8 cellular contexts compared by ENCODE assay signal in genomic region chr2:72915907-72916742, GRCh38. TPM values are rescaled to one million over a fixed set of nuclear protein-coding genes. Genes with fewer than 3 reads are reported as not detected.
A peak's percentile ranks its signal among the peaks of the same experiment; 100 is the strongest.
DNase-seq lines count a peak whose midpoint lies in the region; ATAC-seq and TF ChIP-seq lines count a peak whose summit lies in the region.

No MANE protein-coding gene starts in this region.

- TF ChIP-seq CTCF in CD14-positive monocyte (IDR thresholded peaks at IDR 0.05) (no peak), brain (conservative IDR thresholded peaks at IDR 0.05) (no peak)

- H3K9me3 Mint-ChIP-seq in CD14-positive monocyte (peaks cover 0 to 39% (median 14%) of the 10 kb centered on the region in 7 donors), brain (peaks cover 0 to 7% (median 0%) of the 10 kb centered on the region in 5 experiments)
- no peaks in the 10 kb centered on the region for H3K9me3 Mint-ChIP-seq in stimulated activated memory B cell treated with anti-CD40 and anti-IgM and Interleukin-4, amounts not matched to agents 10 μg/mL and 1 μg/mL and 100 μg/mL, for 72 hours

- no peak for DNase-seq in CD14-positive monocyte (ENCODE audit: low spot score)
- DNase-seq in NCI-H774 (lab: John Stamatoyannopoulos, UW) = peak; percentile 45
- peak; percentile 86 for DNase-seq in left kidney (ENCODE audit: low read depth, low spot score)
- no peak for DNase-seq in SKM-1 (lab: John Stamatoyannopoulos, UW; ENCODE audit: unreplicated experiment)

- peaks cover 3% of the 10 kb centered on the region in 2 donors for H3K36me3 Mint-ChIP-seq in CD14-positive monocyte
- no peaks in the 10 kb centered on the region for H3K36me3 Mint-ChIP-seq in brain
- H3K36me3 Mint-ChIP-seq in stimulated activated memory B cell treated with anti-CD40 and anti-IgM and Interleukin-4, amounts not matched to agents 10 μg/mL and 1 μg/mL and 100 μg/mL, for 72 hours = no peaks in the 10 kb centered on the region

- peak; percentile 70 for ATAC-seq in GM18909 (IDR thresholded peaks at IDR 0.05; ENCODE audit: poor library complexity, unreplicated experiment)
- peak; percentile 52 for ATAC-seq in HG03066 (IDR thresholded peaks at IDR 0.05; ENCODE audit: low read depth, unreplicated experiment)
- ATAC-seq in stimulated activated memory B cell treated with anti-CD40 and anti-IgM and Interleukin-4, amounts not matched to agents 10 μg/mL and 1 μg/mL and 100 μg/mL, for 72 hours = peak; percentile 70

- H3K27ac Mint-ChIP-seq in CD14-positive monocyte (no peak overlapping the region), brain (peak overlapping the region in 1 of 5 experiments; percentile 98)
- peak overlapping the region; percentile 84 for H3K27ac Mint-ChIP-seq in stimulated activated memory B cell treated with anti-CD40 and anti-IgM and Interleukin-4, amounts not matched to agents 10 μg/mL and 1 μg/mL and 100 μg/mL, for 72 hours

- intact Hi-C loops in CD14-positive monocyte (cut with micrococcal nuclease) = no loop called here

- H3K27me3 Mint-ChIP-seq in CD14-positive monocyte (ENCODE audit: low read depth in 3 of 3) (peaks cover 86 to 94% (median 87%) of the 10 kb centered on the region in 3 donors), brain (peaks cover 90% of the 10 kb centered on the region)
- H3K27me3 Mint-ChIP-seq in stimulated activated memory B cell treated with anti-CD40 and anti-IgM and Interleukin-4, amounts not matched to agents 10 μg/mL and 1 μg/mL and 100 μg/mL, for 72 hours = peaks cover 88% of the 10 kb centered on the region

- H3K4me3 Mint-ChIP-seq in CD14-positive monocyte = peak overlapping the region; percentile 61 to 82
- H3K4me3 Mint-ChIP-seq in brain = peak overlapping the region; percentile 62 to 96 (median 82)
- H3K4me3 Mint-ChIP-seq in stimulated activated memory B cell treated with anti-CD40 and anti-IgM and Interleukin-4, amounts not matched to agents 10 μg/mL and 1 μg/mL and 100 μg/mL, for 72 hours = peak overlapping the region; percentile 79

- peaks cover 22% of the 10 kb centered on the region for H3K4me1 Mint-ChIP-seq in CD14-positive monocyte
- H3K4me1 Mint-ChIP-seq in brain = peaks cover 30% of the 10 kb centered on the region
- peaks cover 36% of the 10 kb centered on the region for H3K4me1 Mint-ChIP-seq in stimulated activated memory B cell treated with anti-CD40 and anti-IgM and Interleukin-4, amounts not matched to agents 10 μg/mL and 1 μg/mL and 100 μg/mL, for 72 hours

RNA-seq across cellular contexts. Expression of gene EMX1, which starts 1.2 kb away (rescaled TPM):
- not detected for polyA plus RNA-seq in CD14-positive monocyte
- 9.1 TPM for polyA plus RNA-seq in brain (ENCODE audit: insufficient read depth, low read depth, low replicate concordance)

RNA-seq across cellular contexts. Expression of gene SPR, which starts 28.9 kb away (rescaled TPM):
- polyA plus RNA-seq in CD14-positive monocyte (10 to 100 TPM in 1 of 2 donors, 1 to 10 TPM in 1; 7.6 to 12.5 TPM), brain (ENCODE audit: insufficient read depth, low read depth, low replicate concordance) (7.1 TPM)

Comparison
In these comparisons a context has a peak if more than half of its experiments do, and no peak if none do; other contexts are left out.
1. DNase-seq: peak in NCI-H774 (single experiment) and left kidney (single experiment); none in CD14-positive monocyte (single experiment) and SKM-1 (single experiment).
2. RNA of gene EMX1, which starts 1.2 kb away (polyA plus RNA-seq): 9.1 TPM in brain (single experiment); not detected in CD14-positive monocyte; every median in the first group is over 10 times any median in the second.
3. Peak in every context shown above with its lines, with median percentiles within 50 percentile points of each other: H3K4me3 Mint-ChIP-seq and ATAC-seq.